Comparison of ENCODE assay signal across 34 cellular contexts in the genomic region with DNA sequence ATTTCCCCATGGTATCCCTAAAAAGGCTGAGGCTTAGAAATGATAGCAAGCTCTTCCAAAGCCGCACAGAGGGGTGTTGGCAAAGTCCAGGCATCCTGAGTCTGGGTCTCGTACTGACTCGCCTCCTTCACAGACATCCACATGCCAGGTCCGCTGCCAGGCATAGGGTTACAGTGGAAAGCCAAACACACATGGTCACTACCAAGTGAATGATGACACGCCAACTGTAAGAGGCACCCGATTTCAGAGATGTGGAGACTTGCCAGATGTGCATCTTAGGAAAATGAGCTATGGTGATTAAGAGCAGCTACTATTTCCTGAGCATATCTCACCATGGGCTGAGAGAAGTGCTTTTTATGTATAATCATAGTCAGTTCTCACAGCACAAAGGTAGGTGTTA.
"Had no signal": no experiment of that assay in that cellular context is flagged by ENCODE, and none has a peak within 500 bp of the region (broad histone marks: within the 10 kb centered on the region; RNA-seq: fewer than 3 reads in every experiment).

No MANE protein-coding gene starts in this region.

- H3K36me3 ChIP-seq: breast epithelium, esophagus muscularis mucosa, heart left ventricle, sigmoid colon, stomach, suprapubic skin, tibial artery had no signal

- H3K4me3 ChIP-seq: breast epithelium, esophagus muscularis mucosa, heart left ventricle, psoas muscle, sigmoid colon, smooth muscle cell, stomach, suprapubic skin, tibial artery had no signal

- H2AFZ ChIP-seq: parathyroid adenoma had no signal

- H3K36me3 Mint-ChIP-seq: activated naive CD4-positive, alpha-beta T cell treated with anti-CD3 and anti-CD28 coated beads, Interleukin-2, amount 50 U/mL, for 24 hours; immature natural killer cell; stimulated activated naive B cell treated with anti-CD40 and anti-IgM and Interleukin-4, amounts not matched to agents 10 μg/mL and 1 μg/mL and 100 μg/mL, for 72 hours had no signal

- H3K27me3 Mint-ChIP-seq: activated CD4-positive, alpha-beta T cell treated with anti-CD3 and anti-CD28 coated beads, Interleukin-2, amount 10 ng/mL, durations not matched to agents 7 days and 5 days; activated naive CD4-positive, alpha-beta T cell treated with anti-CD3 and anti-CD28 coated beads, Interleukin-2, amount 50 U/mL, for 24 hours had no signal

- H3K4me1 Mint-ChIP-seq: activated CD4-positive, alpha-beta T cell treated with anti-CD3 and anti-CD28 coated beads, Interleukin-2, amount 10 ng/mL, durations not matched to agents 7 days and 5 days; activated naive CD4-positive, alpha-beta T cell treated with anti-CD3 and anti-CD28 coated beads, Interleukin-2, amount 50 U/mL, for 24 hours; activated naive CD8-positive, alpha-beta T cell treated with anti-CD3 and anti-CD28 coated beads, Interleukin-2, amount 50 U/mL, for 24 hours; central memory CD8-positive, alpha-beta T cell; immature natural killer cell; naive thymus-derived CD8-positive, alpha-beta T cell; neural crest cell; stimulated activated naive B cell treated with anti-CD40 and anti-IgM and Interleukin-4, amounts not matched to agents 10 μg/mL and 1 μg/mL and 100 μg/mL, for 72 hours had no signal

- H3K9me3 Mint-ChIP-seq: activated CD4-positive, alpha-beta T cell treated with anti-CD3 and anti-CD28 coated beads, Interleukin-2, amount 10 ng/mL, durations not matched to agents 7 days and 5 days; activated CD8-positive, alpha-beta T cell treated with anti-CD3 and anti-CD28 coated beads for 36 hours; activated naive CD4-positive, alpha-beta T cell treated with anti-CD3 and anti-CD28 coated beads, Interleukin-2, amount 50 U/mL, for 24 hours; activated naive CD8-positive, alpha-beta T cell treated with anti-CD3 and anti-CD28 coated beads, Interleukin-2, amount 50 U/mL, for 24 hours; activated T-helper 2 cell treated with anti-CD3 and anti-CD28 coated beads, Interferon-gamma antibody, Interleukin-2, Interleukin-4, amounts not matched to agents 10 μg/mL and 5 μg/mL and 100 μg/mL, durations not matched to agents 14 hours and 24 hours and 36 hours; central memory CD8-positive, alpha-beta T cell; immature natural killer cell; neural crest cell; stimulated activated naive B cell treated with anti-CD40 and anti-IgM and Interleukin-4, amounts not matched to agents 10 μg/mL and 1 μg/mL and 100 μg/mL, for 72 hours had no signal

- H3K4me3 Mint-ChIP-seq: activated CD4-positive, alpha-beta T cell treated with anti-CD3 and anti-CD28 coated beads, Interleukin-2, amount 10 ng/mL, durations not matched to agents 7 days and 5 days; activated CD8-positive, alpha-beta T cell treated with anti-CD3 and anti-CD28 coated beads for 36 hours; activated naive CD4-positive, alpha-beta T cell treated with anti-CD3 and anti-CD28 coated beads, Interleukin-2, amount 50 U/mL, for 24 hours; activated naive CD8-positive, alpha-beta T cell treated with anti-CD3 and anti-CD28 coated beads, Interleukin-2, amount 50 U/mL, for 24 hours; central memory CD8-positive, alpha-beta T cell; immature natural killer cell; naive thymus-derived CD8-positive, alpha-beta T cell; neural crest cell; stimulated activated naive B cell treated with anti-CD40 and anti-IgM and Interleukin-4, amounts not matched to agents 10 μg/mL and 1 μg/mL and 100 μg/mL, for 72 hours had no signal

- H3K4me2 ChIP-seq: smooth muscle cell had no signal

- H3K27me3 ChIP-seq: breast epithelium, esophagus muscularis mucosa, sigmoid colon, tibial artery had no signal

- H3K27ac Mint-ChIP-seq: activated CD4-positive, alpha-beta T cell treated with anti-CD3 and anti-CD28 coated beads, Interleukin-2, amount 10 ng/mL, durations not matched to agents 7 days and 5 days; activated CD8-positive, alpha-beta T cell treated with anti-CD3 and anti-CD28 coated beads for 36 hours; activated naive CD4-positive, alpha-beta T cell treated with anti-CD3 and anti-CD28 coated beads, Interleukin-2, amount 50 U/mL, for 24 hours; activated naive CD8-positive, alpha-beta T cell treated with anti-CD3 and anti-CD28 coated beads, Interleukin-2, amount 50 U/mL, for 24 hours; activated T-helper 2 cell treated with anti-CD3 and anti-CD28 coated beads, Interferon-gamma antibody, Interleukin-2, Interleukin-4, amounts not matched to agents 10 μg/mL and 5 μg/mL and 100 μg/mL, durations not matched to agents 14 hours and 24 hours and 36 hours; immature natural killer cell; stimulated activated naive B cell treated with anti-CD40 and anti-IgM and Interleukin-4, amounts not matched to agents 10 μg/mL and 1 μg/mL and 100 μg/mL, for 72 hours had no signal

- H3K9me3 ChIP-seq: breast epithelium, esophagus muscularis mucosa, heart left ventricle, psoas muscle, sigmoid colon, stomach, suprapubic skin, tibial artery had no signal

- H3K4me1 ChIP-seq: breast epithelium, esophagus muscularis mucosa, foreskin keratinocyte, heart left ventricle, parathyroid adenoma, psoas muscle, stomach, suprapubic skin, tibial artery had no signal

- DNase-seq: activated CD4-positive, alpha-beta T cell treated with anti-CD3 and anti-CD28 coated beads, Interleukin-2, amount 10 ng/mL, durations not matched to agents 7 days and 5 days; activated CD4-positive, CD25-positive, alpha-beta regulatory T cell treated with anti-CD3 and anti-CD28 coated beads, Interleukin-2, amount 50 U/mL, for 72 hours; activated CD8-positive, alpha-beta T cell treated with anti-CD3 and anti-CD28 coated beads for 36 hours; activated naive CD8-positive, alpha-beta T cell treated with anti-CD3 and anti-CD28 coated beads, Interleukin-2, amount 50 U/mL, for 24 hours; activated T-cell treated with anti-CD3 and anti-CD28 coated beads, Interleukin-2, amount 50 U/mL, for 48 hours; amygdala; dermis blood vessel endothelial cell; effector CD4-positive, alpha-beta T cell; heart left ventricle; hypothalamus; immature natural killer cell; kidney; left colon; midbrain; naive thymus-derived CD8-positive, alpha-beta T cell; nucleus accumbens; psoas muscle; sigmoid colon; stimulated activated CD4-positive, alpha-beta T cell treated with anti-CD3 and anti-CD28 coated beads, Interleukin-15, amount 100 ng/mL, for 24 hours; stimulated activated CD4-positive, alpha-beta T cell treated with anti-CD3 and anti-CD28 coated beads, Interleukin-2, amount 100 ng/mL, for 24 hours; stimulated activated naive B cell treated with anti-CD40 and anti-IgM and Interleukin-4, amounts not matched to agents 10 μg/mL and 1 μg/mL and 100 μg/mL, for 72 hours; stomach; T-helper 2 cell; tibial artery had no signal

- H3K27ac ChIP-seq: breast epithelium, esophagus muscularis mucosa, foreskin keratinocyte, heart left ventricle, parathyroid adenoma, psoas muscle, sigmoid colon, stomach, suprapubic skin, tibial artery had no signal

- H3K9ac ChIP-seq: parathyroid adenoma had no signal
